Comparison of ENCODE assay signal across 21 cellular contexts in genomic region chr3:151096697-151097096, GRCh38. TPM values are rescaled to one million over a fixed set of nuclear protein-coding genes. Genes with fewer than 3 reads are reported as not detected.
DNase-seq lines count a peak whose midpoint lies in the region; ATAC-seq lines count a peak whose summit lies in the region.
"Had no signal": no experiment of that assay in that cellular context is flagged by ENCODE, and none has a peak within 500 bp of the region (broad histone marks: within the 10 kb centered on the region; RNA-seq: fewer than 3 reads in every experiment).

No MANE protein-coding gene starts in this region.

- H3K27me3 Mint-ChIP-seq in T-helper 17 cell = peaks cover 44% of the 10 kb centered on the region

- no peaks in the 10 kb centered on the region for H3K79me2 ChIP-seq in GM23248 (ENCODE audit: insufficient read depth)

- peaks cover 5% of the 10 kb centered on the region for H3K4me1 Mint-ChIP-seq in T-helper 17 cell
- H3K4me1 Mint-ChIP-seq: CD8-positive, alpha-beta memory T cell had no signal

- H3K9me3 ChIP-seq in T-helper 17 cell (ENCODE audit: control insufficient read depth, low read length, poor library complexity, severe bottlenecking) (no peaks in the 10 kb centered on the region), GM23248 (ENCODE audit: low read depth) (no peaks in the 10 kb centered on the region)

- no peak overlapping the region for H3K4me3 Mint-ChIP-seq in T-helper 17 cell
- H3K4me3 Mint-ChIP-seq: CD8-positive, alpha-beta memory T cell; HFFc6 had no signal

- no peaks in the 10 kb centered on the region for H3K9me2 ChIP-seq in GM23248 (ENCODE audit: insufficient read depth)

- H3K4me3 ChIP-seq in GM23248 = no peak overlapping the region
- H3K4me3 ChIP-seq: BLaER1 treated with 17β-estradiol and CSF1 and Interleukin-3, amounts not matched to agents 10 nM and 100 nM; SK-N-MC had no signal

- no peak overlapping the region for H2AFZ ChIP-seq in GM23248

- no peak overlapping the region for H3K4me2 ChIP-seq in GM23248 (ENCODE audit: unreplicated experiment)
- H3K4me2 ChIP-seq: BLaER1 treated with 17β-estradiol and CSF1 and Interleukin-3, amounts not matched to agents 10 nM and 100 nM; KMS-11 had no signal

- in situ Hi-C loops in GM23248 (cut with MboI) = no loop called here

- peak; percentile 65 for DNase-seq in DMS79 treated with DMSO at 0.1 percent for 48 hours (lab: John Stamatoyannopoulos, UW)
- no peak for DNase-seq in T-helper 17 cell
- DNase-seq in pons (ENCODE audit: low spot score) = peak; percentile 27
- no peak for DNase-seq in GM23248
- DNase-seq in NCI-H2081 (lab: John Stamatoyannopoulos, UW) = no peak
- DNase-seq: DMS53; H7; HFFc6; NCI-H1436 treated with DMSO at 0.1 percent for 48 hours; NCI-H2029; NCI-H446 treated with DMSO at 0.1 percent for 48 hours; NCI-H69; NK-92 treated with Interleukin-12 subunit alpha and Interleukin-12 subunit beta, amount 100 ng/mL, for 24 hours; Right ventricle myocardium superior had no signal

- no peak overlapping the region for H3K27ac Mint-ChIP-seq in T-helper 17 cell
- H3K27ac Mint-ChIP-seq: HFFc6 had no signal

- 0 out of 2 replicates have a peak, but pooled peaks cover 2% of the 10 kb centered on the region for H3K4me1 ChIP-seq in GM23248 (ENCODE audit: insufficient read depth)

- no peaks in the 10 kb centered on the region for H3K36me3 ChIP-seq in GM23248 (ENCODE audit: low read depth)

- H3K9ac ChIP-seq in GM23248 = no peak overlapping the region
- H3K9ac ChIP-seq: BLaER1 treated with 17β-estradiol and CSF1 and Interleukin-3, amounts not matched to agents 10 nM and 100 nM; KMS-11 had no signal

- peak; percentile 54 for ATAC-seq in T-helper 17 cell
- no peak for ATAC-seq in HG03442 (IDR thresholded peaks at IDR 0.05; ENCODE audit: unreplicated experiment)

- H4K20me1 ChIP-seq in GM23248 (ENCODE audit: insufficient read depth) = no peaks in the 10 kb centered on the region

- H3K36me3 Mint-ChIP-seq in T-helper 17 cell (ENCODE audit: low read depth) = peaks cover 2% of the 10 kb centered on the region

- whole genome bisulfite sequencing in GM23248 (ENCODE audit: low coverage in 1 of 2, low lambda C conversion rate in 2 of 2, missing lambda C conversion rate in 2 of 2), 2 experiments = 33 to 36% methylated on average over 2 of the region's 2 CpGs

- H3K27me3 ChIP-seq in layer of hippocampus (ENCODE audit: control insufficient read depth, insufficient read depth, low read length) (no peaks in the 10 kb centered on the region), GM23248 (replicated peaks; ENCODE audit: insufficient read depth) (peaks cover 60% of the 10 kb centered on the region)
- H3K27me3 ChIP-seq: BLaER1 treated with 17β-estradiol and CSF1 and Interleukin-3, amounts not matched to agents 10 nM and 100 nM had no signal

- H3K27ac ChIP-seq in layer of hippocampus (ENCODE audit: low read depth, low read length) (peak overlapping the region; percentile 19), GM23248 (no peak overlapping the region)
- H3K27ac ChIP-seq: BLaER1 treated with 17β-estradiol and CSF1 and Interleukin-3, amounts not matched to agents 10 nM and 100 nM; HL-60; KMS-11; SK-N-MC had no signal

- H3F3A ChIP-seq in GM23248 (ENCODE audit: insufficient read depth) = no peaks in the 10 kb centered on the region

RNA-seq across cellular contexts. Expression of gene MED12L, which starts 11.2 kb away (rescaled TPM):
- 1 to 10 TPM; 1.8 to 6.2 TPM for total RNA-seq in T-helper 17 cell
- 0.13 and 0.32 TPM in 2 replicates for total RNA-seq in GM23248 (2014; rRNA removed; shearing (Covaris generic))
- 0.13 and 0.51 TPM in 2 replicates for polyA plus RNA-seq in GM23248 (2016; fragmentation: Nextera tagmentation; extraction: Ambion mirVana)

Comparison
In these comparisons a context has a peak if more than half of its experiments do, and no peak if none do; other contexts are left out.
1. DNase-seq: peak in DMS79 treated with DMSO at 0.1 percent for 48 hours (single experiment) and pons (single experiment); none in T-helper 17 cell (0 of 3), GM23248 (single experiment) and NCI-H2081 (0 of 2).